In the genomic region with DNA sequence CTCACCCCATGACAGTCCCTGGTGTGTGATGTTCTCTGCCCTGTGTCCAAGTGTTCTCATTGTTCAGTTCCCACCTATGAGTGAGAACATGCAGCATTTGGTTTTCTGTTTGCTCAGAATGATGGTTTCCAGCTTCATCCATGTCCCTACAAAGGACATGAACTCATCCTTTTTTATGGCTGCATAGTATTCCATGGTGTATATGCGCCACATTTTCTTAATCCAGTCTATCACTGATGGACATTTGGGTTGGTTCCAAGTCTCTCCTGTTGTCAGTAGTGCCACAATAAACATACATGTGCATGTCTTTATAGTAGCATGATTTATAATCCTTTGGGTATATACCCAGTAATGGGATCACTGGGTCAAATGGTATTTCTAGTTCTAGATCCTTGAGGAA, we compare ENCODE assay signal across 4 cellular contexts. TPM values are rescaled to one million over a fixed set of nuclear protein-coding genes. Genes with fewer than 3 reads are reported as not detected.
DNase-seq lines count a peak whose midpoint lies in the region; ATAC-seq, FAIRE-seq and TF ChIP-seq lines count a peak whose summit lies in the region.
"Not testable (repeated sequence)": the region's sequence is repeated elsewhere in the genome, so short reads cannot be mapped to it uniquely, and the experiment has no call there.

No MANE protein-coding gene starts in this region.

- not testable (repeated sequence) for H2AFZ ChIP-seq in K562 (ENCODE audit: low read depth, low read length); HepG2 (ENCODE audit: low read length); trophoblast cell (ENCODE audit: insufficient read depth, low read length, poor library complexity)

- not testable (repeated sequence) for H3K4me3 ChIP-seq in HEK293 (ENCODE audit: low read depth, low read length); K562; HepG2 (replicated peaks in 1 of 3; ENCODE audit: insufficient read depth in 1 of 3, low read depth in 2 of 3, low read length in 3 of 3); trophoblast cell (ENCODE audit: low read depth, low read length)

- 100% methylated on average over 1 of the region's 1 CpG for WGBS in K562 (ENCODE audit: insufficient coverage, low coverage, missing lambda C conversion rate)
- 100% methylated on average over 1 of the region's 1 CpG for WGBS in HepG2 (ENCODE audit: low lambda C conversion rate)
- no CpG with 5 or more reads among the region's 1 CpG for WGBS in trophoblast cell (ENCODE audit: extremely low coverage, insufficient coverage, insufficient read length)

- H2BK12ac ChIP-seq in trophoblast cell (ENCODE audit: low read length): not testable (repeated sequence)

- not testable (repeated sequence) for H3K27me3 ChIP-seq in K562 (ENCODE audit: control insufficient read depth in 2 of 2, insufficient read depth in 2 of 2, low read length in 2 of 2); HepG2 (ENCODE audit: control insufficient read depth in 1 of 2, insufficient read depth in 2 of 2, low read length in 2 of 2); trophoblast cell (ENCODE audit: insufficient read depth, low read length)

- not testable (repeated sequence) for TF ChIP-seq POLR2A in K562 (conservative IDR thresholded peaks at IDR 0.05); HepG2 (IDR thresholded peaks at IDR 0.05; ENCODE audit: insufficient read depth in 1 of 2, low read depth in 2 of 2, low read length in 2 of 2)

- H2BK5ac ChIP-seq in trophoblast cell (ENCODE audit: low read depth, low read length, poor library complexity): not testable (repeated sequence)

- not testable (repeated sequence) for H3K23ac ChIP-seq in trophoblast cell (ENCODE audit: low read length)

- not testable (repeated sequence) for H3K4me1 ChIP-seq in HEK293 (ENCODE audit: control insufficient read depth, insufficient read depth, low read length); K562 (replicated peaks in 1 of 2; ENCODE audit: control insufficient read depth in 2 of 2, insufficient read depth in 2 of 2, low read length in 2 of 2); trophoblast cell (ENCODE audit: control insufficient read depth in 1 of 2, insufficient read depth in 2 of 2, low read length in 2 of 2)
- H3K4me1 ChIP-seq in HepG2 (ENCODE audit: insufficient read depth, low read length): peaks cover 81% of the 10 kb centered on the region

- DNase-seq in K562 (ENCODE audit: extremely low read depth in 1 of 4, low spot score in 3 of 4); HepG2 (ENCODE audit: low spot score); trophoblast cell: not testable (repeated sequence)

- not testable (repeated sequence) for FAIRE-seq in K562 (lab: Jason Lieb, UNC); HepG2 (lab: Jason Lieb, UNC)

- POLR2A ChIA-PET in HEK293 (lab: Yijun Ruan, JAX); K562 (lab: Yijun Ruan, JAX); HepG2 (lab: Yijun Ruan, JAX): not testable (repeated sequence)

- in situ Hi-C loops in K562 (cut with MboI); HepG2 (cut with HindIII; ENCODE audit: extremely low pct_ligation_motif_present, low pct_unique_long_range_greater_than_20kb): not testable (repeated sequence)

- H3K18ac ChIP-seq in trophoblast cell (ENCODE audit: low read length): not testable (repeated sequence)

- not testable (repeated sequence) for H2BK120ac ChIP-seq in trophoblast cell (ENCODE audit: insufficient read depth, low read length, poor library complexity)

- not testable (repeated sequence) for BruUV-seq in K562 (replicated peaks; lab: Mats Ljungman, UMichigan); HepG2 (replicated peaks; lab: Mats Ljungman, UMichigan)

- not testable (repeated sequence) for H3K9me3 ChIP-seq in HEK293 (ENCODE audit: control insufficient read depth, insufficient read depth, low read depth, low read length); K562 (replicated peaks; ENCODE audit: control insufficient read depth, insufficient read depth, low read depth, low read length); HepG2 (ENCODE audit: low read length); trophoblast cell (ENCODE audit: insufficient read depth, low read depth, low read length)

- H3K79me1 ChIP-seq in trophoblast cell (ENCODE audit: low read length): not testable (repeated sequence)

- H3K4ac ChIP-seq in trophoblast cell (ENCODE audit: low read depth, low read length): peak overlapping the region; percentile 64

- ATAC-seq in K562, HepG2: not testable (repeated sequence)

- H3K9ac ChIP-seq in K562 (ENCODE audit: insufficient read depth in 1 of 2, low read depth in 2 of 2, low read length in 2 of 2); HepG2 (ENCODE audit: insufficient read depth, low read depth, low read length); trophoblast cell (ENCODE audit: low read length): not testable (repeated sequence)

- not testable (repeated sequence) for TF ChIP-seq RAD21 in K562 (CRISPR knock-in tag; conservative IDR thresholded peaks at IDR 0.05 in 1 of 2, IDR thresholded peaks at IDR 0.05 in 1 of 2); HepG2 (CRISPR knock-in tag; IDR thresholded peaks at IDR 0.05)

- not testable (repeated sequence) for H2AK5ac ChIP-seq in trophoblast cell (ENCODE audit: low read length)

- H4K12ac ChIP-seq in trophoblast cell (ENCODE audit: low read depth, low read length): not testable (repeated sequence)

- TF ChIP-seq CTCF in HEK293 (tag by site-specific recombination; IDR thresholded peaks at IDR 0.05); K562 (IDR thresholded peaks at IDR 0.05 in 2 of 3, conservative IDR thresholded peaks at IDR 0.05 in 1 of 3; ENCODE audit: insufficient read depth in 2 of 3, low read depth in 1 of 3, low read length in 3 of 3); HepG2 (CRISPR knock-in tag; IDR thresholded peaks at IDR 0.05): not testable (repeated sequence)

- CTCF ChIA-PET in HEK293 (lab: Yijun Ruan, JAX); K562 (lab: Yijun Ruan, JAX; ENCODE audit: low intra/inter-chr PET ratio); HepG2 (lab: Yijun Ruan, JAX; ENCODE audit: low intra/inter-chr PET ratio, low total read pairs): not testable (repeated sequence)

- H3K9me1 ChIP-seq in K562 (ENCODE audit: control insufficient read depth, insufficient read depth, low read length): not testable (repeated sequence)

- not testable (repeated sequence) for H3K4me2 ChIP-seq in K562 (ENCODE audit: insufficient read depth, low read length); HepG2 (ENCODE audit: low read depth, low read length); trophoblast cell (ENCODE audit: low read length)

- H3K27ac ChIP-seq in HEK293 (ENCODE audit: extremely low read depth, low read depth, low read length); K562 (ENCODE audit: extremely low read depth, low read depth, low read length); HepG2 (ENCODE audit: extremely low read length, insufficient read depth, low read length); trophoblast cell (ENCODE audit: low read depth, low read length): not testable (repeated sequence)

- intact Hi-C loops in K562 (cut with micrococcal nuclease); HepG2 (cut with micrococcal nuclease; ENCODE audit: unreplicated experiment): not testable (repeated sequence)

- H3K79me2 ChIP-seq in K562 (ENCODE audit: control insufficient read depth, insufficient read depth, low read length): peaks cover 93% of the 10 kb centered on the region
- H3K79me2 ChIP-seq in HepG2 (ENCODE audit: insufficient read depth, low read length): peaks cover 94% of the 10 kb centered on the region
- H3K79me2 ChIP-seq in trophoblast cell (ENCODE audit: control insufficient read depth, insufficient read depth, low read length, poor library complexity): peaks cover 11% of the 10 kb centered on the region

- H3K36me3 ChIP-seq in HEK293 (ENCODE audit: control insufficient read depth in 2 of 2, insufficient read depth in 1 of 2, low read length in 2 of 2); K562 (ENCODE audit: control insufficient read depth, insufficient read depth, low read length); trophoblast cell (ENCODE audit: control insufficient read depth in 1 of 2, insufficient read depth in 2 of 2, low read length in 2 of 2): not testable (repeated sequence)
- peaks cover 2 to 11% of the 10 kb centered on the region in 2 experiments; a peak in 3 of 5 replicates for H3K36me3 ChIP-seq in HepG2 (replicated peaks in 1 of 2; ENCODE audit: control insufficient read depth in 1 of 2, insufficient read depth in 2 of 2, low read length in 2 of 2)

- not testable (repeated sequence) for TF ChIP-seq EP300 in K562 (IDR thresholded peaks at IDR 0.05; ENCODE audit: low read length); HepG2 (IDR thresholded peaks at IDR 0.05; ENCODE audit: low read depth in 2 of 2, low read length in 2 of 2); HepG2 (CRISPR knock-in tag; IDR thresholded peaks at IDR 0.05; ENCODE audit: borderline replicate concordance)

- not testable (repeated sequence) for H4K20me1 ChIP-seq in K562 (replicated peaks; ENCODE audit: control insufficient read depth, insufficient read depth, low read length)
- H4K20me1 ChIP-seq in HepG2 (ENCODE audit: insufficient read depth, low read length): peaks cover 80% of the 10 kb centered on the region

- H4K8ac ChIP-seq in trophoblast cell (ENCODE audit: low read depth, low read length): not testable (repeated sequence)

- H3K14ac ChIP-seq in trophoblast cell (ENCODE audit: low read length): not testable (repeated sequence)

- H4K91ac ChIP-seq in trophoblast cell (ENCODE audit: low read depth, low read length): not testable (repeated sequence)

RNA-seq across cellular contexts. Expression of gene TRIM24, which starts 25.4 kb away (rescaled TPM):
- total RNA-seq in K562 (2011; cell fraction: chromatin; rRNA removed; ENCODE audit: low replicate concordance): 47.4 and 128 TPM in 2 replicates
- total RNA-seq in K562 (2011; cell fraction: nucleolus; rRNA removed): 23.3 and 24.7 TPM in 2 replicates
- 54.0 and 95.2 TPM in 2 replicates for total RNA-seq in K562 (2011; cell fraction: nucleoplasm; rRNA removed)
- 33.3 and 37.1 TPM in 2 replicates for total RNA-seq in K562 (2014; rRNA removed)
- 40.2 and 46.5 TPM in 2 replicates for total RNA-seq in K562 (2014; rRNA removed; fragmentation: Illumina TruSeq; extraction: Trizol)
- 52.4 and 56.4 TPM in 2 replicates for total RNA-seq in K562 (2015; rRNA removed; fragmentation: Illumina TruSeq; extraction: Trizol)
- total RNA-seq in K562 (2021): 55.8 and 62.8 TPM in 2 replicates
- 61.7 and 66.9 TPM in 2 replicates for polyA plus RNA-seq in K562 (2011; rRNA removed)
- polyA plus RNA-seq in K562 (2011; cell fraction: cytosol; rRNA removed): 28.4 and 38.1 TPM in 2 replicates
- polyA plus RNA-seq in K562 (2011; cell fraction: nucleus; rRNA removed): 36.0 and 50.5 TPM in 2 replicates
- polyA plus RNA-seq in K562 (2012): 40.9 and 42.4 TPM in 2 replicates
- 61.5 and 74.0 TPM in 2 replicates for polyA plus RNA-seq in K562 (2014; fragmentation: Illumina TruSeq; extraction: Trizol)
- polyA plus RNA-seq in K562 (2014; fragmentation: Nextera tagmentation; extraction: Ambion mirVana): 10 to 100 TPM; 13.4 to 15.1 TPM
- polyA plus RNA-seq in K562 (2014; rRNA removed): 40.2 and 41.7 TPM in 2 replicates
- polyA minus RNA-seq in K562 (2011; rRNA and poly(A)+ RNA removed): 101 and 125 TPM in 2 replicates
- 40.7 and 48.4 TPM in 2 replicates for polyA minus RNA-seq in K562 (2011; cell fraction: cytosol; rRNA and poly(A)+ RNA removed)
- 36.4 and 60.5 TPM in 2 replicates for polyA minus RNA-seq in K562 (2011; cell fraction: nucleus; rRNA and poly(A)+ RNA removed)
- 106 and 118 TPM in 2 replicates for total RNA-seq in HepG2 (2016; rRNA removed; fragmentation: Illumina TruSeq; extraction: Trizol)
- 122 and 139 TPM in 2 replicates for total RNA-seq in HepG2 (2016; cell fraction: cytosol; rRNA removed; fragmentation: Illumina TruSeq; extraction: Trizol; ENCODE audit: low read depth)
- 99.4 and 119 TPM in 2 replicates for total RNA-seq in HepG2 (2016; cell fraction: insoluble cytoplasmic fraction; rRNA removed; fragmentation: Illumina TruSeq; extraction: Trizol)
- total RNA-seq in HepG2 (2016; cell fraction: membrane; rRNA removed; fragmentation: Illumina TruSeq; extraction: Trizol): 66.5 and 76.0 TPM in 2 replicates
- total RNA-seq in HepG2 (2016; cell fraction: nucleus; rRNA removed; fragmentation: Illumina TruSeq; extraction: Trizol): 103 and 118 TPM in 2 replicates
- 70.3 and 100 TPM in 2 replicates for polyA plus RNA-seq in HepG2 (2011; rRNA removed)
- 34.7 and 45.8 TPM in 2 replicates for polyA plus RNA-seq in HepG2 (2011; cell fraction: cytosol; rRNA removed)
- 47.7 and 50.1 TPM in 2 replicates for polyA plus RNA-seq in HepG2 (2011; cell fraction: nucleus; rRNA removed)
- polyA plus RNA-seq in HepG2 (2012): 45.5 and 53.7 TPM in 2 replicates
- 3.2 and 3.5 TPM in 2 replicates for polyA plus RNA-seq in HepG2 (2016; cell fraction: cytosol; fragmentation: Illumina TruSeq; extraction: Trizol; ENCODE audit: low read depth)
- polyA plus RNA-seq in HepG2 (2016; cell fraction: insoluble cytoplasmic fraction; fragmentation: Illumina TruSeq; extraction: Trizol; ENCODE audit: low read depth): 140 and 150 TPM in 2 replicates
- polyA plus RNA-seq in HepG2 (2016; cell fraction: membrane; fragmentation: Illumina TruSeq; extraction: Trizol; ENCODE audit: low read depth): 12.3 and 15.0 TPM in 2 replicates
- 118 and 128 TPM in 2 replicates for polyA plus RNA-seq in HepG2 (2016; cell fraction: nucleus; fragmentation: Illumina TruSeq; extraction: Trizol; ENCODE audit: insufficient read depth, low read depth)
- 19.6 and 88.1 TPM in 2 replicates for polyA minus RNA-seq in HepG2 (2011; rRNA and poly(A)+ RNA removed; ENCODE audit: low replicate concordance)
- 86.8 and 89.8 TPM in 2 replicates for polyA minus RNA-seq in HepG2 (2011; cell fraction: cytosol; rRNA and poly(A)+ RNA removed)
- 194 and 209 TPM in 2 replicates for polyA minus RNA-seq in HepG2 (2011; cell fraction: nucleus; rRNA and poly(A)+ RNA removed)
- polyA plus RNA-seq in trophoblast cell (2013): 111 and 117 TPM in 2 replicates
